26 cellular contexts compared by ENCODE assay signal in the genomic region with DNA sequence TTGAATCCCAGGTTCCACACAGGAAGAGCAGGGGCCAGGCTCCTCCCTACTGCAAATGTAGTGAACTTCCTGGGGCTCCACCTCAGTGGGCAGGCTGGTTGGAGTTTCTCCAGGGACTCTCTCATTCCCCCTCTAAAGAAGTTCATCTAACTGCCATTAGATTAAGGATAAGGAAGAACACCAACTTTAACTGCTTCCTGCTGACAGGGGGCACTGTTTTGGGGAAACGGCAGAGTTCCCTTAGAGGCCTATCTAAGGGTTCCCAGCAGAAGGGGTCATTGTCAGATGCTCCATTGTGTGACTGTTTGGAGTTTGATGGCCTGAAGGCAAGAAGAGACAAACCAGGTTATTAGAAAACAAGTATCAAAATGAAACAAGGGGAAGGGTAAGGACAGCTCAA.
A peak's percentile ranks its signal among the peaks of the same experiment; 100 is the strongest.
DNase-seq lines count a peak whose midpoint lies in the region; ATAC-seq and TF ChIP-seq lines count a peak whose summit lies in the region.
"Had no signal": no experiment of that assay in that cellular context is flagged by ENCODE, and none has a peak within 500 bp of the region (broad histone marks: within the 10 kb centered on the region; RNA-seq: fewer than 3 reads in every experiment).

No MANE protein-coding gene starts in this region.

- H3K36me3 ChIP-seq in GM23338 (ENCODE audit: insufficient read depth) (no peaks in the 10 kb centered on the region), brain microvascular endothelial cell (replicated peaks) (no peaks in the 10 kb centered on the region), neural progenitor cell (no peaks in the 10 kb centered on the region), SK-N-SH (replicated peaks in 1 of 2; ENCODE audit: control insufficient read depth in 1 of 2, insufficient read depth in 2 of 2, low read length in 1 of 2) (no peaks in the 10 kb centered on the region)
- H3K36me3 ChIP-seq: lower lobe of right lung, spleen, transverse colon had no signal

- no peak overlapping the region for H3K27ac ChIP-seq in GM23338 (ENCODE audit: low read depth)
- H3K27ac ChIP-seq in brain microvascular endothelial cell: no peak overlapping the region
- no peak overlapping the region for H3K27ac ChIP-seq in neural progenitor cell
- no peak overlapping the region for H3K27ac ChIP-seq in SK-N-SH (ENCODE audit: low read depth in 2 of 2, low read length in 1 of 2)
- H3K27ac ChIP-seq: GM23248, lower lobe of right lung, spleen, transverse colon had no signal

- no peak for TF ChIP-seq RAD21 in SK-N-SH (IDR thresholded peaks at IDR 0.05; ENCODE audit: low read length)

- ATAC-seq in GM23338 (peak; percentile 66), HG02981 (IDR thresholded peaks at IDR 0.05; ENCODE audit: unreplicated experiment) (no peak)
- ATAC-seq: lower lobe of right lung, right cardiac atrium had no signal

- in situ Hi-C loops in brain microvascular endothelial cell (cut with HindIII; ENCODE audit: low pct_ligation_motif_present, low sequenced_read_pairs): no loop called here

- no peaks in the 10 kb centered on the region for H3K36me3 Mint-ChIP-seq in GM23338 (ENCODE audit: low read depth)
- H3K36me3 Mint-ChIP-seq in neural progenitor cell: peaks cover 7% of the 10 kb centered on the region
- H3K36me3 Mint-ChIP-seq: activated naive CD8-positive, alpha-beta T cell treated with anti-CD3 and anti-CD28 coated beads, Interleukin-2, amount 10 ng/mL, durations not matched to agents 7 days and 5 days had no signal

- H3K27me3 Mint-ChIP-seq in GM23338 (ENCODE audit: insufficient read depth, low read depth, poor library complexity) (peaks cover 2% of the 10 kb centered on the region), neural progenitor cell (ENCODE audit: insufficient read depth, low read depth) (peaks cover 7% of the 10 kb centered on the region)
- H3K27me3 Mint-ChIP-seq: activated naive CD8-positive, alpha-beta T cell treated with anti-CD3 and anti-CD28 coated beads, Interleukin-2, amount 10 ng/mL, durations not matched to agents 7 days and 5 days; central memory CD8-positive, alpha-beta T cell had no signal

- POLR2A ChIA-PET in SK-N-SH (lab: Yijun Ruan, JAX): no interaction called here

- H3K27ac Mint-ChIP-seq in GM23338 (no peak overlapping the region), neural progenitor cell (peak overlapping the region; percentile 80)
- H3K27ac Mint-ChIP-seq: activated naive CD8-positive, alpha-beta T cell treated with anti-CD3 and anti-CD28 coated beads, Interleukin-2, amount 10 ng/mL, durations not matched to agents 7 days and 5 days; CD14-positive monocyte; nephron progenitor cell had no signal

- H3K4me1 Mint-ChIP-seq in GM23338 (peaks cover 7% of the 10 kb centered on the region), neural progenitor cell (peaks cover 20% of the 10 kb centered on the region)
- H3K4me1 Mint-ChIP-seq: activated naive CD8-positive, alpha-beta T cell treated with anti-CD3 and anti-CD28 coated beads, Interleukin-2, amount 10 ng/mL, durations not matched to agents 7 days and 5 days; central memory CD8-positive, alpha-beta T cell had no signal

- H3K9ac ChIP-seq in neural progenitor cell (no peak overlapping the region), SK-N-SH (no peak overlapping the region)
- H3K9ac ChIP-seq: GM23248 had no signal

- H2AFZ ChIP-seq in GM23338 (no peak overlapping the region), neural progenitor cell (replicated peaks) (no peak overlapping the region), SK-N-SH (ENCODE audit: low read depth) (no peak overlapping the region)
- H2AFZ ChIP-seq: GM23248 had no signal

- H3K4me2 ChIP-seq in GM23338 (no peak overlapping the region), neural progenitor cell (no peak overlapping the region), SK-N-SH (no peak overlapping the region)

- H3K4me3 Mint-ChIP-seq in GM23338: no peak overlapping the region
- H3K4me3 Mint-ChIP-seq in neural progenitor cell: no peak overlapping the region
- H3K4me3 Mint-ChIP-seq: activated naive CD8-positive, alpha-beta T cell treated with anti-CD3 and anti-CD28 coated beads, Interleukin-2, amount 10 ng/mL, durations not matched to agents 7 days and 5 days; CD14-positive monocyte; central memory CD8-positive, alpha-beta T cell; nephron progenitor cell had no signal

- H3K79me2 ChIP-seq in GM23338 (replicated peaks; ENCODE audit: insufficient read depth): peaks cover 95% of the 10 kb centered on the region
- H3K79me2 ChIP-seq in neural progenitor cell (ENCODE audit: low read depth): peaks cover 49% of the 10 kb centered on the region
- H3K79me2 ChIP-seq in SK-N-SH (ENCODE audit: insufficient read depth): no peaks in the 10 kb centered on the region

- DNase-seq in GM23338 (ENCODE audit: low spot score) (peak; percentile 64), NCI-H146 (lab: John Stamatoyannopoulos, UW) (peak; percentile 33), brain microvascular endothelial cell (no peak), neural progenitor cell (ENCODE audit: low spot score) (no peak), dedifferentiated amniotic fluid mesenchymal stem cell (ENCODE audit: extremely low spot score) (no peak), SK-N-SH (no peak)
- DNase-seq: activated CD4-positive, alpha-beta T cell treated with anti-CD3 and anti-CD28 coated beads for 4 hours; activated CD8-positive, alpha-beta memory T cell treated with anti-CD3 and anti-CD28 coated beads for 24 hours; activated effector memory CD4-positive, alpha-beta T cell treated with anti-CD3 and anti-CD28 coated beads, Interleukin-2, amount 50 U/mL, for 16 hours; activated naive CD8-positive, alpha-beta T cell treated with anti-CD3 and anti-CD28 coated beads, Interleukin-2, amount 10 ng/mL, durations not matched to agents 7 days and 5 days; GM23248; IMR-90; lower lobe of right lung; NCI-H1105; NCI-H2081; NCI-H2227 treated with DMSO at 0.1 percent for 48 hours; NCI-H526 treated with DMSO at 0.1 percent for 48 hours; nephron progenitor cell; posterior cingulate gyrus; spleen; T-helper 2 cell; transverse colon had no signal

- peak; percentile 52 to 72 for TF ChIP-seq CTCF in GM23338 (conservative IDR thresholded peaks at IDR 0.05; ENCODE audit: low read depth in 2 of 2)
- TF ChIP-seq CTCF in brain microvascular endothelial cell (IDR thresholded peaks at IDR 0.05; ENCODE audit: low read depth, low read length, missing control alignments): peak; percentile 6
- TF ChIP-seq CTCF in neural progenitor cell (IDR thresholded peaks at IDR 0.05): peak; percentile 34
- no peak for TF ChIP-seq CTCF in SK-N-SH (IDR thresholded peaks at IDR 0.05)

- H3K9me3 Mint-ChIP-seq in GM23338 (peaks cover 5% of the 10 kb centered on the region), neural progenitor cell (peaks cover 6% of the 10 kb centered on the region)
- H3K9me3 Mint-ChIP-seq: nephron progenitor cell had no signal

- WGBS in SK-N-SH (ENCODE audit: low lambda C conversion rate): 38% methylated on average over 1 of the region's 1 CpG

- H4K20me1 ChIP-seq in GM23338 (replicated peaks; ENCODE audit: insufficient read depth) (peaks cover 12% of the 10 kb centered on the region; the same call in 1 of the 2 replicates), neural progenitor cell (ENCODE audit: low read depth) (no peaks in the 10 kb centered on the region), SK-N-SH (ENCODE audit: insufficient read depth) (no peaks in the 10 kb centered on the region)

- H3K27me3 ChIP-seq in GM23338 (ENCODE audit: insufficient read depth): no peaks in the 10 kb centered on the region
- H3K27me3 ChIP-seq in brain microvascular endothelial cell (replicated peaks): no peaks in the 10 kb centered on the region
- H3K27me3 ChIP-seq in neural progenitor cell: no peaks in the 10 kb centered on the region
- H3K27me3 ChIP-seq in SK-N-SH (ENCODE audit: insufficient read depth): no peaks in the 10 kb centered on the region
- H3K27me3 ChIP-seq: spleen, transverse colon had no signal

- H3K4me1 ChIP-seq in GM23338 (ENCODE audit: insufficient read depth) (peaks cover 61% of the 10 kb centered on the region), neural progenitor cell (no peaks in the 10 kb centered on the region), SK-N-SH (ENCODE audit: control insufficient read depth in 1 of 2, insufficient read depth in 2 of 2, low read depth in 1 of 2, low read length in 1 of 2) (no peaks in the 10 kb centered on the region)
- H3K4me1 ChIP-seq: lower lobe of right lung, transverse colon had no signal

- CTCF ChIA-PET in SK-N-SH (lab: Yijun Ruan, JAX): no interaction called here

- H3K4me3 ChIP-seq in GM23338 (no peak overlapping the region), brain microvascular endothelial cell (ENCODE audit: low read depth, low read length) (no peak overlapping the region), neural progenitor cell (no peak overlapping the region), SK-N-SH (ENCODE audit: low read depth in 2 of 2, low read length in 1 of 2) (no peak overlapping the region)
- H3K4me3 ChIP-seq: GM23248, lower lobe of right lung, spleen, transverse colon had no signal

- no peaks in the 10 kb centered on the region for H3K9me3 ChIP-seq in neural progenitor cell (ENCODE audit: low read depth)
- H3K9me3 ChIP-seq in SK-N-SH: no peaks in the 10 kb centered on the region
- H3K9me3 ChIP-seq: lower lobe of right lung, spleen, transverse colon had no signal

- no peaks in the 10 kb centered on the region for H3F3A ChIP-seq in GM23338 (replicated peaks; ENCODE audit: low read depth)
- peaks cover 3% of the 10 kb centered on the region for H3F3A ChIP-seq in neural progenitor cell (ENCODE audit: low read depth)
- peaks cover under 1% of the 10 kb centered on the region for H3F3A ChIP-seq in SK-N-SH (replicated peaks; ENCODE audit: insufficient read depth)

- no peak for TF ChIP-seq EP300 in SK-N-SH (IDR thresholded peaks at IDR 0.05; ENCODE audit: borderline replicate concordance in 1 of 2, low read depth in 1 of 2, low read length in 1 of 2)

- no peaks in the 10 kb centered on the region for H3K9me2 ChIP-seq in GM23338 (ENCODE audit: insufficient read depth)
- H3K9me2 ChIP-seq in SK-N-SH: no peaks in the 10 kb centered on the region

TF ChIP-seq in SK-N-SH, 30 proteins besides CTCF, POLR2A, EP300 and RAD21 (continues in another document):
- TF ChIP-seq, protein P1, sequence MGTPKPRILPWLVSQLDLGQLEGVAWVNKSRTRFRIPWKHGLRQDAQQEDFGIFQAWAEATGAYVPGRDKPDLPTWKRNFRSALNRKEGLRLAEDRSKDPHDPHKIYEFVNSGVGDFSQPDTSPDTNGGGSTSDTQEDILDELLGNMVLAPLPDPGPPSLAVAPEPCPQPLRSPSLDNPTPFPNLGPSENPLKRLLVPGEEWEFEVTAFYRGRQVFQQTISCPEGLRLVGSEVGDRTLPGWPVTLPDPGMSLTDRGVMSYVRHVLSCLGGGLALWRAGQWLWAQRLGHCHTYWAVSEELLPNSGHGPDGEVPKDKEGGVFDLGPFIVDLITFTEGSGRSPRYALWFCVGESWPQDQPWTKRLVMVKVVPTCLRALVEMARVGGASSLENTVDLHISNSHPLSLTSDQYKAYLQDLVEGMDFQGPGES (IDR thresholded peaks at IDR 0.05; ENCODE audit: low read depth, low read length): no peak
- TF ChIP-seq MEF2A (IDR thresholded peaks at IDR 0.05; ENCODE audit: borderline replicate concordance, low read depth): no peak
- no peak for TF ChIP-seq YY1 (IDR thresholded peaks at IDR 0.05; ENCODE audit: low read depth)

Comparison
In these comparisons a context has a peak if more than half of its experiments do, and no peak if none do; other contexts are left out.
1. DNase-seq: peak in GM23338 (single experiment) and NCI-H146 (single experiment); none in brain microvascular endothelial cell (single experiment), neural progenitor cell (single experiment), dedifferentiated amniotic fluid mesenchymal stem cell (single experiment) and SK-N-SH (single experiment).